ENCODE assay signal across 8 cellular contexts in genomic region chr1:145425436-145426029, GRCh38. TPM values are rescaled to one million over a fixed set of nuclear protein-coding genes. Genes with fewer than 3 reads are reported as not detected.
A peak's percentile ranks its signal among the peaks of the same experiment; 100 is the strongest.
DNase-seq lines count a peak whose midpoint lies in the region; ATAC-seq and TF ChIP-seq lines count a peak whose summit lies in the region.

TSS of gene NBPF20 (minus strand) at chr1:145425603. CDS start at chr1:145405272, 20,331 bp downstream.

- H3K27ac Mint-ChIP-seq in effector memory CD8-positive, alpha-beta T cell: peak within 1 kb of the TSS; percentile 80 to 85

- DNase-seq in NCI-H82 (lab: John Stamatoyannopoulos, UW): peak; percentile 97
- DNase-seq in activated CD8-positive, alpha-beta memory T cell treated with anti-CD3 and anti-CD28 coated beads for 24 hours: peak; percentile 91
- DNase-seq in effector memory CD8-positive, alpha-beta T cell: peak; percentile 63 to 65 (median 63)
- peak; percentile 92 for DNase-seq in mesenteric fat pad (ENCODE audit: low spot score)
- peak; percentile 42 for DNase-seq in stimulated activated CD8-positive, alpha-beta memory T cell treated with anti-CD3 and anti-CD28 coated beads, Interleukin-12 subunit alpha, Interleukin-12 subunit beta, amount 100 ng/mL, for 24 hours (ENCODE audit: extremely low read depth)

- ATAC-seq in GM19395 (IDR thresholded peaks at IDR 0.05; ENCODE audit: unreplicated experiment) (peak; percentile 85), HG03521 (IDR thresholded peaks at IDR 0.05; ENCODE audit: unreplicated experiment) (peak; percentile 80)
- ATAC-seq in effector memory CD8-positive, alpha-beta T cell (replicated peaks): peak; percentile 84

- H3K4me1 Mint-ChIP-seq in effector memory CD8-positive, alpha-beta T cell (ENCODE audit: low read depth in 2 of 2): peaks cover 9 to 11% of the 10 kb centered on the region in 2 donors

- H3K36me3 Mint-ChIP-seq in effector memory CD8-positive, alpha-beta T cell (ENCODE audit: insufficient read depth): no peaks in the 10 kb centered on the region

- H3K27me3 Mint-ChIP-seq in effector memory CD8-positive, alpha-beta T cell: peaks cover 36 to 43% of the 10 kb centered on the region in 2 donors

- H3K4me3 Mint-ChIP-seq in effector memory CD8-positive, alpha-beta T cell: peak within 1 kb of the TSS; percentile 93 to 96

- peak within 1 kb of the TSS; percentile 66 for H3K27ac ChIP-seq in C4-2B

- peaks cover 6 to 14% of the 10 kb centered on the region in 2 donors for H3K9me3 Mint-ChIP-seq in effector memory CD8-positive, alpha-beta T cell

- TF ChIP-seq CTCF in C4-2B (conservative IDR thresholded peaks at IDR 0.05): no peak

RNA-seq across cellular contexts. Expression of gene NBPF20, which starts in this region (rescaled TPM):
- total RNA-seq in mesenteric fat pad: 2.8 TPM

Comparison
In these comparisons a context has a peak if more than half of its experiments do, and no peak if none do; other contexts are left out.
1. Peak in every context shown above with its lines: DNase-seq, ATAC-seq and H3K27ac ChIP-seq.
2. DNase-seq: peak in every context shown above with its lines; median percentile 97 in NCI-H82; 92 in mesenteric fat pad; 91 in activated CD8-positive, alpha-beta memory T cell treated with anti-CD3 and anti-CD28 coated beads for 24 hours; 63 in effector memory CD8-positive, alpha-beta T cell; 42 in stimulated activated CD8-positive, alpha-beta memory T cell treated with anti-CD3 and anti-CD28 coated beads, Interleukin-12 subunit alpha, Interleukin-12 subunit beta, amount 100 ng/mL, for 24 hours.